8 cellular contexts compared by ENCODE assay signal in the genomic region with DNA sequence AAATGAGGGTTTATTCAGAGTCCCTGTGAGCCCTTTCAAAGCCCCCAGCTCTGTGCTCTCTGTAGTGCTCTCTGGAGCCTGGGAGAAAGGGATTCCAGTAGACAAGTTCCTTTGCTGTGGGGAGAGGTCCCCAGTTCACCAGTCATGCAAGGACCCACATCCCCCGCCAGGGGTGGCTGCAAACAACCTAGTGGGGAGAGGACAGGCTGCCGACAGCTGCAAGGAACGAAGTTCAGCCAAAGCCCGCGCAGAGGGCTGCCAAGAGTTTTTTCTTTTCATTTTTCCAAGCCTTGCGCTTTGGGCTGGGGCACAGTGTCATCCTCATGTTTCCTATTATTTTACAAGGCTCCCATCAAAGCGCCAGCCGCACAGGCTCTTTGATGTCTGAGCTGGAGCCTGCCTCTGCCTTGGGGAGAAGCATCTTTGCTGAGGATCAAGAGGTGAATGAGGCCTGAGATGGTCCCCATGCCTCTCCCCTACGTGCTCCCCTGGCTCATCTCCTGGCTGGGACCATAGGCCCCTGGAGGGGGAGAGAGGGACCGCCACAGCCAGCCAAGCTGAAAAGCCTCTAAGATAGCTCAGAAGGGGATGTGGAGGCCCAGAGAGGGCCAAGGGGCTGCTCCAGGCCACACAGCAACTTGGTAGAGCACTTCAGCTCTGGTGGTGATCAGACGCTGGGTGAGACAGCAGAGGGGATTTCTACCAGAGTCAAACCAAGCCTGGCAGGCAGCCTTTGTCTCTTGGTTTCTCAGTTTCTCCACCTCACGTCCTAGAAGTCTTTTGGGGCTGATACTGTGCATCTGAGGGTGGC. TPM values are rescaled to one million over a fixed set of nuclear protein-coding genes. Genes with fewer than 3 reads are reported as not detected.
DNase-seq lines count a peak whose midpoint lies in the region; ATAC-seq and TF ChIP-seq lines count a peak whose summit lies in the region.

No MANE protein-coding gene starts in this region.

- peak; percentile 93 for ATAC-seq in HG02610 (IDR thresholded peaks at IDR 0.05; ENCODE audit: unreplicated experiment)
- ATAC-seq in GM19328 (IDR thresholded peaks at IDR 0.05; ENCODE audit: unreplicated experiment): no peak

- peak overlapping the region; percentile 41 for H3K27ac ChIP-seq in colonic mucosa

- TF ChIP-seq CTCF in AG10803 (conservative IDR thresholded peaks at IDR 0.05; ENCODE audit: low read length): peak; percentile 72
- peak; percentile 45 for TF ChIP-seq CTCF in colonic mucosa (IDR thresholded peaks at IDR 0.05)

- peak overlapping the region; percentile 50 to 74 for H3K9ac ChIP-seq in colonic mucosa (ENCODE audit: low read depth in 2 of 2, low read length in 2 of 2)

- H3K9me3 ChIP-seq in colonic mucosa: no peaks in the 10 kb centered on the region

- intact Hi-C loops in colonic mucosa (cut with DNase I): no loop called here

- DNase-seq in AG10803 (ENCODE audit: low read depth): peak; percentile 61
- peak; percentile 71 for DNase-seq in colonic mucosa
- DNase-seq in mesenteric fat pad (ENCODE audit: low spot score): peak; percentile 91
- DNase-seq in NCI-H128 (lab: John Stamatoyannopoulos, UW; ENCODE audit: unreplicated experiment): no peak
- DNase-seq in GOT3 (lab: John Stamatoyannopoulos, UW): no peak
- no peak for DNase-seq in NCI-H2227 (lab: John Stamatoyannopoulos, UW; ENCODE audit: unreplicated experiment)

- no peaks in the 10 kb centered on the region for H3K36me3 ChIP-seq in colonic mucosa

- H3K4me3 ChIP-seq in AG10803 (ENCODE audit: low read length) (no peak overlapping the region), colonic mucosa (no peak overlapping the region)

- H3K4me1 ChIP-seq in colonic mucosa: peaks cover 14% of the 10 kb centered on the region

- no peaks in the 10 kb centered on the region for H3K27me3 ChIP-seq in colonic mucosa

RNA-seq across cellular contexts. Expression of a gene that starts 50.5 kb away (rescaled TPM):
- total RNA-seq in colonic mucosa: 10 to 100 TPM; 32.4 to 62.9 TPM
- 174 TPM for total RNA-seq in mesenteric fat pad

Comparison
In these comparisons a context has a peak if more than half of its experiments do, and no peak if none do; other contexts are left out.
1. DNase-seq: peak in AG10803 (single experiment), colonic mucosa (single experiment) and mesenteric fat pad (single experiment); none in NCI-H128 (single experiment), GOT3 (single experiment) and NCI-H2227 (single experiment).